In the genomic region with DNA sequence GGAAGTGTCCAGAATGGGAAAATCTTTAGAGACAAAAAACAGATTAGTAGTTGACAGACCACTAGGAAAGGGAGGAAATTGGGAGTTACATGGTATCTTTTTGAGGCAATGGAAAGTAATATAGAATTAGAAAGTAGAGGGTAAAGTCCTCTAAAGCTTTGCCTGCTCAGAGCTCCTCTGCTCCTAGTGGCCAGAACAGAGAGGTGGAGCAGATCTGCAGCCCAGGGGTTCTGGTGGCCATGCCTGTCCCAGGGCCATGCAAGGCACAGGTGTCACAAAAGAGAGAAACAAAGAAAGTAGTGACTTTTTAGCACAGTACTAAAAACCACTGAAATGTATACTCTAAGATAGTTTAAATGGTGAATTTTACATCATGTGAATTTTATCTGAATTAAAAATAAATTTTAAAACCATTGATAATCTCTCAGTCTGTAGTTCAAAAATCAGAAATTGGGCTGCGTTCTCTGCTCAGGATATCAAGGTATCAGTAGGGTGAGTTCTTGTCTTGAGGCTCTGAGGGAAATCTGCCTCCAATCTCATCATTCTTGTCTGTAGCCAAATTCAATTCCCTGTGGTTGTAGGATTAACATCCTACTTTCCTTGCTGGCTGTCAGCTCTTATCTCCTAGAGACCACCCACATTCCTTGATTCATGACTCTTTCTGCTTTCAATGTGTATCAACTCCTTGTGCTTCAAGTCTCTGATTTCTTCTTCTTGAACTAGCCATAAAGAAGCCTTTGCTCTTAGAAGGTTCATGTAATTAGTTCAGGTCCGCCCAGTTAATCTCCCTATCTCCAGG, we compare ENCODE assay signal across 14 cellular contexts. TPM values are rescaled to one million over a fixed set of nuclear protein-coding genes. Genes with fewer than 3 reads are reported as not detected.
DNase-seq lines count a peak whose midpoint lies in the region; ATAC-seq, FAIRE-seq and TF ChIP-seq lines count a peak whose summit lies in the region.
"Had no signal": no experiment of that assay in that cellular context is flagged by ENCODE, and none has a peak within 500 bp of the region (broad histone marks: within the 10 kb centered on the region; RNA-seq: fewer than 3 reads in every experiment).

No MANE protein-coding gene starts in this region.

- BruUV-seq in A673 (replicated peaks; lab: Mats Ljungman, UMichigan) = no TSS peak

- H3K27ac ChIP-seq in A673 (ENCODE audit: low read depth, low read length, poor library complexity, severe bottlenecking) (no peak overlapping the region), SK-N-SH (ENCODE audit: low read depth in 2 of 2, low read length in 1 of 2) (no peak overlapping the region)
- H3K27ac ChIP-seq: uterus had no signal

- ATAC-seq in GM21786 (IDR thresholded peaks at IDR 0.05; ENCODE audit: unreplicated experiment) = no peak
- ATAC-seq: stimulated activated memory B cell treated with anti-CD40 and anti-IgM and Interleukin-4, amounts not matched to agents 10 μg/mL and 1 μg/mL and 100 μg/mL, for 72 hours had no signal

- H3K9ac ChIP-seq in SK-N-SH = no peak overlapping the region

- no peak for FAIRE-seq in D721Med (lab: Jason Lieb, UNC)

- no peak overlapping the region for H3K4me2 ChIP-seq in SK-N-SH

- peaks cover 8% of the 10 kb centered on the region; the same call in 1 of the 2 replicates for H3K79me2 ChIP-seq in SK-N-SH (ENCODE audit: insufficient read depth)

- POLR2A ChIA-PET in A673 (lab: Charles Lee; ENCODE audit: low non-redundant PET) (no interaction called here), SK-N-SH (lab: Yijun Ruan, JAX) (no interaction called here)

- no peaks in the 10 kb centered on the region for H3K9me2 ChIP-seq in SK-N-SH

- TF ChIP-seq CTCF in A673 (conservative IDR thresholded peaks at IDR 0.05; ENCODE audit: low read depth, low read length) (peak; percentile 23; the same call in 1 of the 2 replicates), SK-N-SH (IDR thresholded peaks at IDR 0.05) (peak; percentile 18; the same call in 1 of the 2 replicates), fibroblast of the aortic adventitia (IDR thresholded peaks at IDR 0.05; ENCODE audit: insufficient read depth, low read length) (peak; percentile 23), D721Med (IDR thresholded peaks at IDR 0.05; ENCODE audit: insufficient read depth, missing control alignments) (no peak)

- no peaks in the 10 kb centered on the region for H3K9me3 ChIP-seq in A673 (ENCODE audit: low read depth, low read length, poor library complexity, severe bottlenecking)
- no peaks in the 10 kb centered on the region for H3K9me3 ChIP-seq in SK-N-SH

- H3K4me1 ChIP-seq in A673 (ENCODE audit: insufficient read depth, low read length, poor library complexity, severe bottlenecking) = no peaks in the 10 kb centered on the region
- H3K4me1 ChIP-seq in SK-N-SH (ENCODE audit: control insufficient read depth in 1 of 2, insufficient read depth in 2 of 2, low read depth in 1 of 2, low read length in 1 of 2) = no peaks in the 10 kb centered on the region
- H3K4me1 ChIP-seq: Caco-2, uterus had no signal

- H3K27me3 ChIP-seq in A673 (replicated peaks; ENCODE audit: insufficient read depth, low read depth, low read length, poor library complexity) = no peaks in the 10 kb centered on the region
- H3K27me3 ChIP-seq in H7 (ENCODE audit: control insufficient read depth, insufficient read depth, low read length) = no peaks in the 10 kb centered on the region
- H3K27me3 ChIP-seq in SK-N-SH (ENCODE audit: insufficient read depth) = no peaks in the 10 kb centered on the region
- H3K27me3 ChIP-seq: uterus had no signal

- H3K36me3 ChIP-seq in A673 (ENCODE audit: insufficient read depth, low read length, poor library complexity, severe bottlenecking) (no peaks in the 10 kb centered on the region), H7 (replicated peaks; ENCODE audit: control insufficient read depth, insufficient read depth, low read length) (no peaks in the 10 kb centered on the region), SK-N-SH (replicated peaks in 1 of 2; ENCODE audit: control insufficient read depth in 1 of 2, insufficient read depth in 2 of 2, low read length in 1 of 2) (no peaks in the 10 kb centered on the region)
- H3K36me3 ChIP-seq: uterus had no signal

- no peaks in the 10 kb centered on the region for H3F3A ChIP-seq in SK-N-SH (replicated peaks; ENCODE audit: insufficient read depth)

- CTCF ChIA-PET in A673 (lab: Charles Lee) = no interaction called here
- CTCF ChIA-PET in SK-N-SH (lab: Yijun Ruan, JAX) = no interaction called here

- 95% methylated on average over 2 of the region's 2 CpGs for WGBS in SK-N-SH (ENCODE audit: low lambda C conversion rate)

- H4K20me1 ChIP-seq in SK-N-SH (ENCODE audit: insufficient read depth) = no peaks in the 10 kb centered on the region

- no peak for DNase-seq in A673 (ENCODE audit: low spot score)
- peak; percentile 19 for DNase-seq in H7
- DNase-seq in SK-N-SH = no peak
- DNase-seq in fibroblast of the aortic adventitia (ENCODE audit: low read depth) = no peak
- no peak for DNase-seq in epidermal melanocyte (ENCODE audit: insufficient read length, low spot score)
- no peak for DNase-seq in D721Med (ENCODE audit: insufficient read length, low spot score)
- no peak for DNase-seq in stimulated activated naive CD4-positive, alpha-beta T cell (lab: John Stamatoyannopoulos, UW)
- DNase-seq: activated CD4-positive, CD25-positive, alpha-beta regulatory T cell; foreskin melanocyte; mesenchymal stem cell; uterus had no signal

- no peak overlapping the region for H2AFZ ChIP-seq in SK-N-SH (ENCODE audit: low read depth)

- H3K4me3 ChIP-seq in A673 (ENCODE audit: low read depth, low read length, poor library complexity, severe bottlenecking) = no peak overlapping the region
- no peak overlapping the region for H3K4me3 ChIP-seq in H7 (ENCODE audit: insufficient read depth, low read depth, low read length)
- no peak overlapping the region for H3K4me3 ChIP-seq in SK-N-SH (ENCODE audit: low read depth in 2 of 2, low read length in 1 of 2)
- no peak overlapping the region for H3K4me3 ChIP-seq in fibroblast of the aortic adventitia (ENCODE audit: low read depth, low read length)
- H3K4me3 ChIP-seq: uterus had no signal

- intact Hi-C loops in A673 (cut with micrococcal nuclease; ENCODE audit: unreplicated experiment) = no loop called here

- TF ChIP-seq EP300 in SK-N-SH (IDR thresholded peaks at IDR 0.05; ENCODE audit: borderline replicate concordance in 1 of 2, low read depth in 1 of 2, low read length in 1 of 2) = no peak

- TF ChIP-seq RAD21 in SK-N-SH (IDR thresholded peaks at IDR 0.05; ENCODE audit: low read length) = no peak

TF ChIP-seq in SK-N-SH, 30 proteins besides CTCF, POLR2A, EP300 and RAD21 (continues in another document):
- no peak for TF ChIP-seq MAX (IDR thresholded peaks at IDR 0.05; ENCODE audit: low read depth)
- TF ChIP-seq, protein P1, sequence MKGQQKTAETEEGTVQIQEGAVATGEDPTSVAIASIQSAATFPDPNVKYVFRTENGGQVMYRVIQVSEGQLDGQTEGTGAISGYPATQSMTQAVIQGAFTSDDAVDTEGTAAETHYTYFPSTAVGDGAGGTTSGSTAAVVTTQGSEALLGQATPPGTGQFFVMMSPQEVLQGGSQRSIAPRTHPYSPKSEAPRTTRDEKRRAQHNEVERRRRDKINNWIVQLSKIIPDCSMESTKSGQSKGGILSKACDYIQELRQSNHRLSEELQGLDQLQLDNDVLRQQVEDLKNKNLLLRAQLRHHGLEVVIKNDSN (IDR thresholded peaks at IDR 0.05; ENCODE audit: borderline replicate concordance, low read depth) = no peak
- no peak for TF ChIP-seq JUND (IDR thresholded peaks at IDR 0.05)
- TF ChIP-seq RCOR1 (IDR thresholded peaks at IDR 0.05; ENCODE audit: low read length) = no peak
- no peak for TF ChIP-seq NFIC (IDR thresholded peaks at IDR 0.05; ENCODE audit: borderline replicate concordance)
- no peak for TF ChIP-seq GATA2 (CRISPR knock-in tag; IDR thresholded peaks at IDR 0.05)
- no peak for TF ChIP-seq NRF1 (IDR thresholded peaks at IDR 0.05; ENCODE audit: low read depth, low read length)
- TF ChIP-seq IRF3 (IDR thresholded peaks at IDR 0.05; ENCODE audit: low read depth, low read length) = no peak
- TF ChIP-seq POLR2AphosphoS5 (IDR thresholded peaks at IDR 0.05; ENCODE audit: low read depth, low read length) = no peak
- TF ChIP-seq TAF1 (IDR thresholded peaks at IDR 0.05; ENCODE audit: borderline replicate concordance, low read depth, low read length) = no peak
- no peak for TF ChIP-seq GABPA (IDR thresholded peaks at IDR 0.05; ENCODE audit: low read depth)
- TF ChIP-seq TCF12 (IDR thresholded peaks at IDR 0.05) = no peak
- TF ChIP-seq, protein P2, sequence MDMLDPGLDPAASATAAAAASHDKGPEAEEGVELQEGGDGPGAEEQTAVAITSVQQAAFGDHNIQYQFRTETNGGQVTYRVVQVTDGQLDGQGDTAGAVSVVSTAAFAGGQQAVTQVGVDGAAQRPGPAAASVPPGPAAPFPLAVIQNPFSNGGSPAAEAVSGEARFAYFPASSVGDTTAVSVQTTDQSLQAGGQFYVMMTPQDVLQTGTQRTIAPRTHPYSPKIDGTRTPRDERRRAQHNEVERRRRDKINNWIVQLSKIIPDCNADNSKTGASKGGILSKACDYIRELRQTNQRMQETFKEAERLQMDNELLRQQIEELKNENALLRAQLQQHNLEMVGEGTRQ (IDR thresholded peaks at IDR 0.05; ENCODE audit: borderline replicate concordance, low read depth, low read length) = no peak

RNA-seq across cellular contexts. Expression of gene PYGO1, which starts 23.6 kb away (rescaled TPM):
- total RNA-seq in A673 (2021) (5.7 and 6.8 TPM in 2 replicates), fibroblast of the aortic adventitia (ENCODE audit: low replicate concordance) (7.3 and 21.2 TPM in 2 replicates)
- total RNA-seq in H7 (2014; rRNA removed; shearing (Covaris generic)) = 0.24 and 0.59 TPM in 2 replicates
- 2.3 and 2.8 TPM in 2 replicates for polyA plus RNA-seq in SK-N-SH (2012; rRNA removed)
- 3.8 and 4.0 TPM in 2 replicates for polyA plus RNA-seq in SK-N-SH (2012; cell fraction: cytosol; rRNA removed)
- polyA plus RNA-seq in SK-N-SH (2012; cell fraction: nucleus; rRNA removed) = 1.5 and 3.5 TPM in 2 replicates

RNA-seq across cellular contexts. Expression of gene DNAAF4, which starts 56.5 kb away (rescaled TPM):
- total RNA-seq in A673 (2021) (3.3 and 4.3 TPM in 2 replicates), fibroblast of the aortic adventitia (ENCODE audit: low replicate concordance) (1.1 and 3.1 TPM in 2 replicates)
- total RNA-seq in H7 (2014; rRNA removed; shearing (Covaris generic)) = 0.48 and 1.1 TPM in 2 replicates
- 5.2 and 6.3 TPM in 2 replicates for polyA plus RNA-seq in SK-N-SH (2012; rRNA removed)
- polyA plus RNA-seq in SK-N-SH (2012; cell fraction: cytosol; rRNA removed) = 7.9 and 10.5 TPM in 2 replicates
- polyA plus RNA-seq in SK-N-SH (2012; cell fraction: nucleus; rRNA removed) = 3.5 and 4.1 TPM in 2 replicates
